ENCODE assay signal across 1 cellular context in genomic region chr4:166460769-166461550, GRCh38.
TF ChIP-seq lines count a peak whose summit lies in the region.

No MANE protein-coding gene starts in this region.

TF ChIP-seq in HepG2, 621 proteins besides CTCF, POLR2A, EP300 and RAD21:
- no peak for TF ChIP-seq ZNF3 (CRISPR knock-in tag; IDR thresholded peaks at IDR 0.05)
- no peak for TF ChIP-seq CHD4 (IDR thresholded peaks at IDR 0.05; ENCODE audit: borderline replicate concordance, low read length)
- no peak for TF ChIP-seq ZNF761 (CRISPR knock-in tag; conservative IDR thresholded peaks at IDR 0.05)
- TF ChIP-seq SIX1 (CRISPR knock-in tag; IDR thresholded peaks at IDR 0.05; ENCODE audit: borderline replicate concordance): no peak
- TF ChIP-seq ZNF318 (CRISPR knock-in tag; IDR thresholded peaks at IDR 0.05): no peak
- no peak for TF ChIP-seq ZNF30 (CRISPR knock-in tag; IDR thresholded peaks at IDR 0.05)
- TF ChIP-seq ZNF580 (CRISPR knock-in tag; IDR thresholded peaks at IDR 0.05; ENCODE audit: borderline replicate concordance, low read depth): no peak
- TF ChIP-seq ZNF747 (CRISPR knock-in tag; IDR thresholded peaks at IDR 0.05; ENCODE audit: borderline replicate concordance): no peak
